1 cellular context compared by ENCODE assay signal in the genomic region with DNA sequence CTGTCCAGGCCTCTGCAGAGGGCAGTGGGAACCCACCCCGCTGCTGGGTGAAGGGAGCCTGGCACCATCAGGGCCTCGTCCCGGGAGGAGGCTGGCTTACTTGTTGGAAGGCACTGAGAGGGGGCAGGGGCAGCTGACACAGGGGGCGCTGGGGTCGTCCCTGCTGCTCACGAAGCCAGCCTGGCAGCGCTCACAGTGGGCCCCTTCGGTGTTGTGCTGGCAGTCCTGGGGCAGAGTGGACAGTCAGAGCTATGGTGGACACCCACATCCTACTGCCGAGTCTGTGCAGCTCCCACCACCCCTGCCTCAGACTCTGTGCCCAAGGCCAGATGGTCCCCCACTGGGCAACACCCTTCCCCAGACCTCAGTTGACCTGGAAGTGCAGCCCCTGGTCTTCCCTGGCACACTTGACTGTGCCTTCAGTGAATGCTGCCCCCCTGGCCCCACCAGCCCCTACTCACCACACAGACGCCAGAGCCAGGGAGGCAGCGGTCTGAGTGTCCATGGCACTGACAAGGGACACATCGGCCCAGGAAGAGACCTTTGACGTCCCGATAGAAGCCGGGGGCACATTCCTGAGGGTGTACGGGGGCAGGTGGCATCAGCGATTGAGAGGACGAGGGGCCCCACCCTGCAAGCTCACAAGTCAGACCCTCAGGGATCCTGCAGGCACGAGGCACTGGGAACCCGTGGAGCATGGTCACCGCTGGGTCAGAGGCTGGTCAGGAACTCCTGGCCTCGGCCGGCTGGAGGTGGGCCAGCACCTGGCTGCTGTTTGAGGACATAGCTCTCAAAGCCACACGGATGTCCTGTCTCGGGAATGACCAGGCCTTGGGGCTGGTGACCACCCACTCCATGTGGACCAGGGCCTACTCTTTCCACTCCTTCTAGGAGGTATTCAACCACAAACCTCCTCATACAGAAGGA.
TF ChIP-seq lines count a peak whose summit lies in the region.

No MANE protein-coding gene starts in this region.

TF ChIP-seq in WTC11, 78 proteins besides CTCF, POLR2A, EP300 and RAD21:
- TF ChIP-seq, protein P1, sequence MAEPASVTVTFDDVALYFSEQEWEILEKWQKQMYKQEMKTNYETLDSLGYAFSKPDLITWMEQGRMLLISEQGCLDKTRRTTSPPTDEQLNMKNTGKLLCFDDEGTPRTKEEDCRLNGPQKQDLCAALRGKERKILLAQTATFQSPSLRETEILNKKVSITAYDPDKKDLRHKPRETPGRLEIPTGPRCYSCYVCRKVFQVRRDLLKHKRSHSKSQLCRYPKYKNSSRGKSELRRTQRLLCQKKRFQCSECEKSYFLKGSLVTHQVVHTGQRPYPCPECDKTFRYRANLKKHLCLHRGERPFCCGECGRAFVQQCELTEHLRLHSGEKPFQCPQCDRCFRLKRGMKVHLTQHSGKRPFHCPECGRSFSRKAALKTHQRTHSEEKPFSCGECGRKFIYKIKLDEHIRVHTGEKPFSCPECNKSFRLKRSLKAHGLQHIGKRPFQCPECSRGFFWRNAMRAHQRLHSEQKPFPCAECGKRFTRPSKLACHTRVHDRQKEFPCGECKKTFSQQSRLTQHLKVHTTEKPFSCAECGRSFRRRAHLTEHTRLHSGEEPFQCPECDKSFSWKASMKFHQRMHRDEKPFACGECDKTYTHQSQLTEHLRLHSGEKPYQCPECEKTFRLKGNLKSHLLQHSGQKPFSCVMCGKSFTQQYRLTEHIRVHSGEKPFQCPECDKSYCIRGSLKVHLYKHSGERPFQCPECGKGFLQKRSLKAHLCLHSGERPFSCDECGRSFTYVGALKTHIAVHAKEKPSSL (CRISPR knock-in tag; conservative IDR thresholded peaks at IDR 0.05): no peak
